8 cellular contexts compared by ENCODE assay signal in genomic region chr11:111841370-111842053, GRCh38. TPM values are rescaled to one million over a fixed set of nuclear protein-coding genes. Genes with fewer than 3 reads are reported as not detected.
DNase-seq lines count a peak whose midpoint lies in the region; ATAC-seq and TF ChIP-seq lines count a peak whose summit lies in the region.

No MANE protein-coding gene starts in this region.

- no peak overlapping the region for H3K4me3 Mint-ChIP-seq in chondrocyte (ENCODE audit: unreplicated experiment)

- TF ChIP-seq CTCF in GM12875 (IDR thresholded peaks at IDR 0.05; ENCODE audit: borderline replicate concordance, insufficient read depth, low read depth, low read length) = peak; percentile 72; the same call in 1 of the 2 replicates
- peak; percentile 97 for TF ChIP-seq CTCF in chondrocyte (IDR thresholded peaks at IDR 0.05)

- H3K4me3 ChIP-seq in GM12875 (ENCODE audit: low read depth, low read length) = no peak overlapping the region

- H3K27ac Mint-ChIP-seq in chondrocyte (ENCODE audit: unreplicated experiment) = peak overlapping the region; percentile 69

- no peaks in the 10 kb centered on the region for H3K27me3 Mint-ChIP-seq in chondrocyte (ENCODE audit: low read depth)

- ATAC-seq in HG03354 (IDR thresholded peaks at IDR 0.05; ENCODE audit: poor library complexity, severe bottlenecking, unreplicated experiment) = peak; percentile 59
- peak; percentile 92 for ATAC-seq in left colon
- ATAC-seq in HG02970 (IDR thresholded peaks at IDR 0.05; ENCODE audit: low FRiP score, unreplicated experiment) = no peak

- H3K9me3 Mint-ChIP-seq in chondrocyte (ENCODE audit: low read depth) = no peaks in the 10 kb centered on the region

- DNase-seq in NCI-H510A treated with DMSO at 0.1 percent for 48 hours (lab: John Stamatoyannopoulos, UW) (peak; percentile 93), chondrocyte (ENCODE audit: low spot score) (no peak), left colon (peak; percentile 75 to 95)
- DNase-seq in activated CD4-positive, alpha-beta T cell treated with anti-CD3 and anti-CD28 coated beads for 24 hours (ENCODE audit: low read depth in 2 of 2) = peak; percentile 84
- peak; percentile 86 for DNase-seq in stimulated activated CD4-positive, alpha-beta T cell treated with anti-CD3 and anti-CD28 coated beads, Interleukin-4, amount 100 ng/mL, for 1 hour

- peaks cover 20% of the 10 kb centered on the region for H3K4me1 Mint-ChIP-seq in chondrocyte (ENCODE audit: low read depth)

- intact Hi-C loops in left colon (cut with DNase I, micrococcal nuclease) = loop anchor here (5.0 to 10.0 kb wide), 2 partner anchors 274 to 277 kb away; no protein-coding TSS in a partner anchor

- H3K36me3 Mint-ChIP-seq in chondrocyte (ENCODE audit: low read depth) = peaks cover 14% of the 10 kb centered on the region

RNA-seq across cellular contexts. Expression of gene ALG9, which starts 29.9 kb away (rescaled TPM):
- total RNA-seq in chondrocyte (28.9 to 34.5 TPM (median 29.8 TPM) in 3 replicates), left colon (10 to 100 TPM; 20.6 to 23.4 TPM)

RNA-seq across cellular contexts. Expression of gene FDXACB1, which starts 37.5 kb away (rescaled TPM):
- 1.3 to 2.5 TPM (median 1.6 TPM) in 3 replicates for total RNA-seq in chondrocyte
- 1 to 10 TPM; 1.2 to 1.9 TPM for total RNA-seq in left colon

RNA-seq across cellular contexts. Expression of gene CFAP68, which starts 37.8 kb away (rescaled TPM):
- 10.2 to 12.7 TPM (median 11.3 TPM) in 3 replicates for total RNA-seq in chondrocyte
- total RNA-seq in left colon = 10 to 100 TPM; 19.1 to 23.0 TPM
